8 cellular contexts compared by ENCODE assay signal in genomic region chr1:155912056-155912536, GRCh38. TPM values are rescaled to one million over a fixed set of nuclear protein-coding genes. Genes with fewer than 3 reads are reported as not detected.
DNase-seq lines count a peak whose midpoint lies in the region; ATAC-seq and TF ChIP-seq lines count a peak whose summit lies in the region.

No MANE protein-coding gene starts in this region.

- CTCF ChIA-PET in activated CD8-positive, alpha-beta T cell treated with anti-CD3 and anti-CD28 coated beads, Interleukin-2, amount 10 ng/mL, durations not matched to agents 7 days and 5 days (lab: Charles Lee) = interaction anchor here (0.9 to 1.5 kb wide), 2 partner anchors 17 to 19 kb away, joined by 3 read pairs; no protein-coding TSS in a partner anchor

- H3K4me3 ChIP-seq in left lung (no peak overlapping the region), tibial nerve (no peak overlapping the region), brain microvascular endothelial cell (ENCODE audit: low read depth, low read length) (no peak overlapping the region)

- WGBS in tibial nerve, 2 donors = 79 to 85% methylated on average over 11 of the region's 11 CpGs

- no peak for ATAC-seq in activated CD8-positive, alpha-beta T cell treated with anti-CD3 and anti-CD28 coated beads, Interleukin-2, amount 10 ng/mL, durations not matched to agents 7 days and 5 days
- ATAC-seq in left lung = peak; percentile 1
- no peak for ATAC-seq in HG03460 (IDR thresholded peaks at IDR 0.05; ENCODE audit: unreplicated experiment)

- H3K36me3 Mint-ChIP-seq in activated naive CD4-positive, alpha-beta T cell treated with anti-CD3 and anti-CD28 coated beads, Interleukin-2, amount 50 U/mL, for 24 hours = peaks cover 14% of the 10 kb centered on the region
- peaks cover 75% of the 10 kb centered on the region for H3K36me3 Mint-ChIP-seq in activated CD8-positive, alpha-beta T cell treated with anti-CD3 and anti-CD28 coated beads, Interleukin-2, amount 10 ng/mL, durations not matched to agents 7 days and 5 days (ENCODE audit: low read depth)

- H3K4me1 ChIP-seq in left lung (peaks cover 4 to 30% of the 10 kb centered on the region in 2 donors), tibial nerve (peaks cover 0 to 28% (median 3%) of the 10 kb centered on the region in 4 donors)

- H3K4me3 Mint-ChIP-seq in activated naive CD4-positive, alpha-beta T cell treated with anti-CD3 and anti-CD28 coated beads, Interleukin-2, amount 50 U/mL, for 24 hours = peak overlapping the region; percentile 92
- peak overlapping the region; percentile 99 for H3K4me3 Mint-ChIP-seq in activated CD8-positive, alpha-beta T cell treated with anti-CD3 and anti-CD28 coated beads, Interleukin-2, amount 10 ng/mL, durations not matched to agents 7 days and 5 days

- H3K27me3 ChIP-seq in left lung (no peaks in the 10 kb centered on the region), tibial nerve (no peaks in the 10 kb centered on the region), brain microvascular endothelial cell (replicated peaks) (no peaks in the 10 kb centered on the region)

- H3K27ac ChIP-seq in left lung = peak overlapping the region; percentile 88 to 92
- H3K27ac ChIP-seq in tibial nerve = peak overlapping the region in 3 of 4 donors; percentile 91 to 98 (median 96)
- H3K27ac ChIP-seq in brain microvascular endothelial cell = no peak overlapping the region

- DNase-seq in activated naive CD4-positive, alpha-beta T cell (lab: John Stamatoyannopoulos, UW) = no peak
- DNase-seq in activated CD8-positive, alpha-beta T cell treated with anti-CD3 and anti-CD28 coated beads, Interleukin-2, amount 10 ng/mL, durations not matched to agents 7 days and 5 days = no peak
- DNase-seq in left lung (no peak), tibial nerve (ENCODE audit: low spot score in 2 of 2) (no peak), NCI-H187 (lab: John Stamatoyannopoulos, UW) (no peak), brain microvascular endothelial cell (no peak)

- in situ Hi-C loops in brain microvascular endothelial cell (cut with HindIII; ENCODE audit: low pct_ligation_motif_present, low sequenced_read_pairs) = no loop called here

- POLR2A ChIA-PET in activated CD8-positive, alpha-beta T cell treated with anti-CD3 and anti-CD28 coated beads, Interleukin-2, amount 10 ng/mL, durations not matched to agents 7 days and 5 days (lab: Charles Lee) = no interaction called here

- intact Hi-C loops in left lung (cut with DNase I) = no loop called here

- H3K9me3 ChIP-seq in left lung (no peaks in the 10 kb centered on the region), tibial nerve (no peaks in the 10 kb centered on the region)

- TF ChIP-seq EP300 in tibial nerve (IDR thresholded peaks at IDR 0.05) = no peak

- H3K36me3 ChIP-seq in left lung (peaks cover 4 to 79% of the 10 kb centered on the region in 2 donors), tibial nerve (peaks cover 0 to 77% (median 17%) of the 10 kb centered on the region in 3 donors), brain microvascular endothelial cell (replicated peaks) (peaks cover 57% of the 10 kb centered on the region)

- no peaks in the 10 kb centered on the region for H3K27me3 Mint-ChIP-seq in activated naive CD4-positive, alpha-beta T cell treated with anti-CD3 and anti-CD28 coated beads, Interleukin-2, amount 50 U/mL, for 24 hours
- no peaks in the 10 kb centered on the region for H3K27me3 Mint-ChIP-seq in activated CD8-positive, alpha-beta T cell treated with anti-CD3 and anti-CD28 coated beads, Interleukin-2, amount 10 ng/mL, durations not matched to agents 7 days and 5 days (ENCODE audit: low read depth)

- peak overlapping the region; percentile 93 for H3K27ac Mint-ChIP-seq in activated naive CD4-positive, alpha-beta T cell treated with anti-CD3 and anti-CD28 coated beads, Interleukin-2, amount 50 U/mL, for 24 hours
- peak overlapping the region; percentile 99 for H3K27ac Mint-ChIP-seq in activated CD8-positive, alpha-beta T cell treated with anti-CD3 and anti-CD28 coated beads, Interleukin-2, amount 10 ng/mL, durations not matched to agents 7 days and 5 days

- H3K4me1 Mint-ChIP-seq in activated naive CD4-positive, alpha-beta T cell treated with anti-CD3 and anti-CD28 coated beads, Interleukin-2, amount 50 U/mL, for 24 hours = peaks cover 28% of the 10 kb centered on the region
- H3K4me1 Mint-ChIP-seq in activated CD8-positive, alpha-beta T cell treated with anti-CD3 and anti-CD28 coated beads, Interleukin-2, amount 10 ng/mL, durations not matched to agents 7 days and 5 days (ENCODE audit: low read depth) = peaks cover 26% of the 10 kb centered on the region

- no peaks in the 10 kb centered on the region for H3K9me3 Mint-ChIP-seq in activated naive CD4-positive, alpha-beta T cell treated with anti-CD3 and anti-CD28 coated beads, Interleukin-2, amount 50 U/mL, for 24 hours
- no peaks in the 10 kb centered on the region for H3K9me3 Mint-ChIP-seq in activated CD8-positive, alpha-beta T cell treated with anti-CD3 and anti-CD28 coated beads, Interleukin-2, amount 10 ng/mL, durations not matched to agents 7 days and 5 days (ENCODE audit: insufficient read depth)

- TF ChIP-seq POLR2A in tibial nerve (IDR thresholded peaks at IDR 0.05) = no peak

- TF ChIP-seq CTCF in left lung (IDR thresholded peaks at IDR 0.05) (no peak), tibial nerve (IDR thresholded peaks at IDR 0.05) (no peak), brain microvascular endothelial cell (IDR thresholded peaks at IDR 0.05; ENCODE audit: low read depth, low read length, missing control alignments) (no peak)

RNA-seq across cellular contexts. Expression of gene RIT1, which starts 0.9 kb away (rescaled TPM):
- total RNA-seq in activated CD8-positive, alpha-beta T cell treated with anti-CD3 and anti-CD28 coated beads, Interleukin-2, amount 10 ng/mL, durations not matched to agents 7 days and 5 days = 10 to 100 TPM; 26.0 to 26.4 TPM
- total RNA-seq in left lung (10 to 100 TPM; 40.8 to 55.3 TPM), tibial nerve (10 to 100 TPM; 18.8 to 23.3 (median 20.7) TPM)

RNA-seq across cellular contexts. Expression of gene KHDC4, which starts 22.1 kb away (rescaled TPM):
- total RNA-seq in activated CD8-positive, alpha-beta T cell treated with anti-CD3 and anti-CD28 coated beads, Interleukin-2, amount 10 ng/mL, durations not matched to agents 7 days and 5 days = 10 to 100 TPM; 64.5 to 68.9 TPM
- total RNA-seq in left lung (10 to 100 TPM; 38.2 to 39.3 TPM), tibial nerve (10 to 100 TPM; 46.8 to 82.8 (median 67.7) TPM)

RNA-seq across cellular contexts. Expression of gene RXFP4, which starts 29.3 kb away (rescaled TPM):
- not detected for total RNA-seq in activated CD8-positive, alpha-beta T cell treated with anti-CD3 and anti-CD28 coated beads, Interleukin-2, amount 10 ng/mL, durations not matched to agents 7 days and 5 days
- total RNA-seq in left lung (not detected), tibial nerve (not detected)

RNA-seq across cellular contexts. Expression of gene SYT11, which starts 52.7 kb away (rescaled TPM):
- 10 to 100 TPM; 11.9 to 12.2 TPM for total RNA-seq in activated CD8-positive, alpha-beta T cell treated with anti-CD3 and anti-CD28 coated beads, Interleukin-2, amount 10 ng/mL, durations not matched to agents 7 days and 5 days
- total RNA-seq in left lung (10 to 100 TPM; 11.4 to 12.0 TPM), tibial nerve (10 to 100 TPM; 29.2 to 54.2 (median 38.1) TPM)

RNA-seq across cellular contexts. Expression of gene GON4L, which starts 55.1 kb away (rescaled TPM):
- 10 to 100 TPM; 64.8 to 70.3 TPM for total RNA-seq in activated CD8-positive, alpha-beta T cell treated with anti-CD3 and anti-CD28 coated beads, Interleukin-2, amount 10 ng/mL, durations not matched to agents 7 days and 5 days
- total RNA-seq in left lung = 10 to 100 TPM; 41.8 to 53.1 TPM
- 10 to 100 TPM; 53.3 to 88.2 (median 66.2) TPM for total RNA-seq in tibial nerve
